Comparison of ENCODE assay signal across 8 cellular contexts in the genomic region with DNA sequence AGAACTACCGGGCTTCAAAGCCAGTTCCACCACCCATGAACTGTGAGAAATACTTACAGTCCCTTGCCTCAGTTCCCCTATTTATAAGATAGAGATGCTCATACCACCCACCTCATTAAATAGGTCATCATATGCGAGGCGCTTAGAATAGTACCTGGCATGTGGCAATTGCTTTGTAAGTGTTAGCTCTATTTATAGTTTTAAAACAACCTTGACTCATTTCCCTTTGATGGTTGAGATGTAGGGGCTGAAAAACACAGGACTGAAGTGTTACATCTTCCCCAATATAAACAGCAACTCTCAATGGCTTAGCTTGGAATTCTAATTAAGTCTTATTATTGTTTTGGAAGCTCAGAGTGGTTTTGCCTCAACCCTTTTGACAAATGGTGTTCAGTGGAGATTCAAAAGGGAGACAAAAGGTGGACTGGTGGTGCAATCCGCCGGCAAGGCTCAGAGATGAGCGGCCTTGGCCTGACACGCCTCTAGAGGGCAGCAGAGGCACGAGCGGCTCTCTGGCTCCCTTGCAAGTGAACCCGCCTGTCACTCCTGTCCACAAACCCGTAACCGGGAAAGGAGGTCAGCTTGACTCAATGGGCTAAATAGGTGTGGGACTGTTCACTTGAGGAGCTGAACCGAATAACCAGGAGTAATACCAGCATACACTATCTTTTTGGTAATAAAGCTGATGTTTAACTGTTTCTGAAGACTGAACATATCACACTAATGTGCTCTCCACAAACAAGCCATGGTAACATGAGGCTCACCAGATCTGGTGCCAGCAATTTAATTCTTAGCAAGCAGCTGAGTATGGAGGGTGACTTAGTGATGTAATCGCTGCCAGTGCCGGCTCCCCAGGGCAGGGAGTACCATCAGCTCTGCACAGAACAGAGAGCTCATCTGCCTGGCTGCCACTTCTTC. TPM values are rescaled to one million over a fixed set of nuclear protein-coding genes. Genes with fewer than 3 reads are reported as not detected.
DNase-seq lines count a peak whose midpoint lies in the region; ATAC-seq, FAIRE-seq and TF ChIP-seq lines count a peak whose summit lies in the region.

No MANE protein-coding gene starts in this region.

- peak; percentile 94 for FAIRE-seq in GM12892 (lab: Jason Lieb, UNC)

- intact Hi-C loops in left cardiac atrium (cut with DNase I): loop anchor here (1.0 to 10.0 kb wide), 4 partner anchors 49 to 323 kb away; no protein-coding TSS in a partner anchor

- peak; percentile 90 for TF ChIP-seq CTCF in SU-DHL-6 (IDR thresholded peaks at IDR 0.05; ENCODE audit: insufficient read depth, low read length, poor library complexity, severe bottlenecking)
- TF ChIP-seq CTCF in retinal pigment epithelial cell (conservative IDR thresholded peaks at IDR 0.05; ENCODE audit: low read depth, low read length): peak; percentile 99

- no peaks in the 10 kb centered on the region for H3K79me2 ChIP-seq in SU-DHL-6 (ENCODE audit: insufficient read depth, low read length)

- H3K27ac ChIP-seq in SU-DHL-6 (ENCODE audit: low read depth, low read length): no peak overlapping the region

- peak; percentile 96 for ATAC-seq in HG02678 (IDR thresholded peaks at IDR 0.05; ENCODE audit: unreplicated experiment)
- ATAC-seq in activated naive CD8-positive, alpha-beta T cell treated with anti-CD3 and anti-CD28 coated beads, Interleukin-2, amount 50 U/mL, for 24 hours: peak; percentile 85
- ATAC-seq in left cardiac atrium: peak; percentile 97
- ATAC-seq in HG02840 (IDR thresholded peaks at IDR 0.05; ENCODE audit: low FRiP score, unreplicated experiment): no peak

- H3K36me3 ChIP-seq in SU-DHL-6 (ENCODE audit: low read length): no peaks in the 10 kb centered on the region

- no peak overlapping the region for H3K4me3 Mint-ChIP-seq in activated naive CD8-positive, alpha-beta T cell treated with anti-CD3 and anti-CD28 coated beads, Interleukin-2, amount 50 U/mL, for 24 hours

- H3K27ac Mint-ChIP-seq in activated naive CD8-positive, alpha-beta T cell treated with anti-CD3 and anti-CD28 coated beads, Interleukin-2, amount 50 U/mL, for 24 hours: no peak overlapping the region

- no peak overlapping the region for H3K4me2 ChIP-seq in SU-DHL-6 (ENCODE audit: low read depth, low read length, poor library complexity, severe bottlenecking)

- no peaks in the 10 kb centered on the region for H3K9me3 ChIP-seq in SU-DHL-6 (ENCODE audit: insufficient read depth, low read length)

- H2AFZ ChIP-seq in SU-DHL-6 (ENCODE audit: low read depth, low read length, severe bottlenecking): no peak overlapping the region

- H3K9me2 ChIP-seq in SU-DHL-6 (replicated peaks; ENCODE audit: insufficient read depth, low read length): no peaks in the 10 kb centered on the region

- H3K9me3 Mint-ChIP-seq in activated naive CD8-positive, alpha-beta T cell treated with anti-CD3 and anti-CD28 coated beads, Interleukin-2, amount 50 U/mL, for 24 hours: no peaks in the 10 kb centered on the region

- H4K20me1 ChIP-seq in SU-DHL-6 (ENCODE audit: low read depth, low read length): no peaks in the 10 kb centered on the region

- no peak overlapping the region for H3K9ac ChIP-seq in SU-DHL-6 (ENCODE audit: low read length)

- peaks cover 10% of the 10 kb centered on the region for H3K4me1 Mint-ChIP-seq in activated naive CD8-positive, alpha-beta T cell treated with anti-CD3 and anti-CD28 coated beads, Interleukin-2, amount 50 U/mL, for 24 hours

- H3F3A ChIP-seq in SU-DHL-6 (ENCODE audit: insufficient read depth): no peaks in the 10 kb centered on the region

- no peaks in the 10 kb centered on the region for H3K36me3 Mint-ChIP-seq in activated naive CD8-positive, alpha-beta T cell treated with anti-CD3 and anti-CD28 coated beads, Interleukin-2, amount 50 U/mL, for 24 hours (ENCODE audit: low read depth)

- H3K27me3 ChIP-seq in SU-DHL-6 (ENCODE audit: low read length): no peaks in the 10 kb centered on the region

- H3K4me3 ChIP-seq in SU-DHL-6 (ENCODE audit: insufficient read depth, low read length, poor library complexity, severe bottlenecking) (no peak overlapping the region), retinal pigment epithelial cell (ENCODE audit: low read length) (peak overlapping the region; percentile 14)

- no peak for TF ChIP-seq POLR2A in GM12892 (IDR thresholded peaks at IDR 0.05; ENCODE audit: low read depth, low read length)

- DNase-seq in GM12892 (ENCODE audit: insufficient read length) (no peak), NCI-H128 (lab: John Stamatoyannopoulos, UW; ENCODE audit: unreplicated experiment) (peak; percentile 73), left cardiac atrium (peak; percentile 83), retinal pigment epithelial cell (ENCODE audit: low read depth) (no peak)
- DNase-seq in activated naive CD8-positive, alpha-beta T cell treated with anti-CD3 and anti-CD28 coated beads, Interleukin-2, amount 50 U/mL, for 24 hours: peak; percentile 87

- peaks cover 49% of the 10 kb centered on the region for H3K27me3 Mint-ChIP-seq in activated naive CD8-positive, alpha-beta T cell treated with anti-CD3 and anti-CD28 coated beads, Interleukin-2, amount 50 U/mL, for 24 hours

RNA-seq across cellular contexts. Expression of gene SMYD2, which starts 19.5 kb away (rescaled TPM):
- polyA plus RNA-seq in GM12892 (2012; ENCODE audit: missing spikeins): 21.9 TPM
- total RNA-seq in left cardiac atrium: 1 to 10 TPM; 8.7 to 9.4 TPM

Comparison
In these comparisons a context has a peak if more than half of its experiments do, and no peak if none do; other contexts are left out.
1. DNase-seq: peak in NCI-H128 (single experiment), activated naive CD8-positive, alpha-beta T cell treated with anti-CD3 and anti-CD28 coated beads, Interleukin-2, amount 50 U/mL, for 24 hours (single experiment) and left cardiac atrium (single experiment); none in GM12892 (single experiment) and retinal pigment epithelial cell (single experiment).